In the genomic region with DNA sequence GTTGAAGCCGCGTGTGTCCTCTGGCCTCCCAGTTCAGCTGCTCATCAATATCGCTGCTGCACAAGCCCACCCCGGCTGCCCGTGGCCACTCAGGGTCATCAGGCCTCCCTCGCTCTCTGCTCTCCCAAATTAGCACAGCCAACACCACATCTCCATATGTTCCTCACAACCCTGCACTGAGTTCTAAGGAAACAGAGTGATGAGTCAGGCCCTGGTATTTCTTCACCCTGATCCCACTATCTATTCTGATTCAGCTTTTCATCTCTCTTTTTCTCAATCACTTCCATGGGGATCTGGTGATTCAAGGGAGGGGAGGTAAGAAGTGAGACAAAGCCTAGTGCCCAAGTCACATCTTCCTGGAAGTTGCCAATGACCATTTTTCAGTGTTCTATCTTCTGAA, we compare ENCODE assay signal across 12 cellular contexts. TPM values are rescaled to one million over a fixed set of nuclear protein-coding genes. Genes with fewer than 3 reads are reported as not detected.
DNase-seq lines count a peak whose midpoint lies in the region; ATAC-seq and TF ChIP-seq lines count a peak whose summit lies in the region.
"Had no signal": no experiment of that assay in that cellular context is flagged by ENCODE, and none has a peak within 500 bp of the region (broad histone marks: within the 10 kb centered on the region; RNA-seq: fewer than 3 reads in every experiment).

No MANE protein-coding gene starts in this region.

- peak overlapping the region; percentile 42 for H3K27ac ChIP-seq in fibroblast of lung (ENCODE audit: insufficient read depth, low read length)
- peak overlapping the region; percentile 85 for H3K27ac ChIP-seq in osteoblast (ENCODE audit: low read depth, low read length)

- H3K4me3 ChIP-seq in fibroblast of lung (replicated peaks in 1 of 4; ENCODE audit: control extremely low read depth in 1 of 4, insufficient read depth in 1 of 4, low read depth in 3 of 4, low read length in 4 of 4) (no peak overlapping the region), osteoblast (ENCODE audit: insufficient read depth, low read length) (no peak overlapping the region)

- peak; percentile 76 for DNase-seq in GM03348 (ENCODE audit: low spot score)
- DNase-seq in RPMI7951 (ENCODE audit: low read depth) = peak; percentile 91
- DNase-seq in fibroblast of lung (ENCODE audit: low read depth in 2 of 2) = peak; percentile 78 to 86
- peak; percentile 82 for DNase-seq in osteoblast (ENCODE audit: insufficient read length, low spot score, missing footprints)
- DNase-seq in activated T-cell treated with anti-CD3 and anti-CD28 coated beads, Interleukin-2, amount 50 U/mL, for 1 hour = no peak
- DNase-seq in NAMALWA (ENCODE audit: low spot score) = no peak
- no peak for DNase-seq in activated CD8-positive, alpha-beta memory T cell treated with anti-CD3 and anti-CD28 coated beads, Interleukin-2, amount 10 ng/mL, durations not matched to agents 7 days and 5 days
- DNase-seq: activated naive CD8-positive, alpha-beta T cell treated with anti-CD3 and anti-CD28 coated beads, Interleukin-2, amount 10 ng/mL, durations not matched to agents 7 days and 5 days; effector memory CD8-positive, alpha-beta T cell; NCI-H526; T-cell had no signal

- no peak overlapping the region for H2AFZ ChIP-seq in fibroblast of lung (ENCODE audit: low read length)
- H2AFZ ChIP-seq in osteoblast (ENCODE audit: low read length) = no peak overlapping the region

- H4K20me1 ChIP-seq in fibroblast of lung (ENCODE audit: control insufficient read depth, extremely low read depth, insufficient read depth, low read length) (no peaks in the 10 kb centered on the region), osteoblast (ENCODE audit: insufficient read depth, low read length) (no peaks in the 10 kb centered on the region)

- H3K27ac Mint-ChIP-seq in activated CD8-positive, alpha-beta memory T cell treated with anti-CD3 and anti-CD28 coated beads, Interleukin-2, amount 10 ng/mL, durations not matched to agents 7 days and 5 days = no peak overlapping the region
- H3K27ac Mint-ChIP-seq: activated naive CD8-positive, alpha-beta T cell treated with anti-CD3 and anti-CD28 coated beads, Interleukin-2, amount 10 ng/mL, durations not matched to agents 7 days and 5 days; T-cell had no signal

- no peak for ATAC-seq in HG03045 (IDR thresholded peaks at IDR 0.05; ENCODE audit: unreplicated experiment)
- no peak for ATAC-seq in activated CD8-positive, alpha-beta memory T cell treated with anti-CD3 and anti-CD28 coated beads, Interleukin-2, amount 10 ng/mL, durations not matched to agents 7 days and 5 days
- ATAC-seq: effector memory CD8-positive, alpha-beta T cell; T-cell had no signal

- peaks cover 8% of the 10 kb centered on the region for H3K4me1 Mint-ChIP-seq in activated CD8-positive, alpha-beta memory T cell treated with anti-CD3 and anti-CD28 coated beads, Interleukin-2, amount 10 ng/mL, durations not matched to agents 7 days and 5 days

- peaks cover 59% of the 10 kb centered on the region for H3K27me3 Mint-ChIP-seq in activated CD8-positive, alpha-beta memory T cell treated with anti-CD3 and anti-CD28 coated beads, Interleukin-2, amount 10 ng/mL, durations not matched to agents 7 days and 5 days
- H3K27me3 Mint-ChIP-seq: T-cell had no signal

- H3K36me3 ChIP-seq in fibroblast of lung (ENCODE audit: control insufficient read depth, insufficient read depth, low read length) (no peaks in the 10 kb centered on the region), osteoblast (ENCODE audit: insufficient read depth, low read length) (no peaks in the 10 kb centered on the region)

- TF ChIP-seq CTCF in fibroblast of lung (conservative IDR thresholded peaks at IDR 0.05 in 1 of 2, IDR thresholded peaks at IDR 0.05 in 1 of 2; ENCODE audit: low read depth in 1 of 2, low read length in 2 of 2) = no peak
- no peak for TF ChIP-seq CTCF in osteoblast (IDR thresholded peaks at IDR 0.05; ENCODE audit: extremely low read depth, low read depth, low read length)

- CTCF ChIA-PET in activated CD8-positive, alpha-beta memory T cell treated with anti-CD3 and anti-CD28 coated beads, Interleukin-2, amount 10 ng/mL, durations not matched to agents 7 days and 5 days (lab: Charles Lee) = no interaction called here

- H3K79me2 ChIP-seq in fibroblast of lung (ENCODE audit: control insufficient read depth, insufficient read depth, low read length) (peaks cover 63% of the 10 kb centered on the region), osteoblast (ENCODE audit: insufficient read depth, low read length) (peaks cover 78% of the 10 kb centered on the region)

- H3K4me1 ChIP-seq in fibroblast of lung (ENCODE audit: control insufficient read depth, extremely low read depth, insufficient read depth, low read length) (peaks cover 22% of the 10 kb centered on the region), osteoblast (ENCODE audit: insufficient read depth, low read length) (peaks cover 68% of the 10 kb centered on the region)

- H3K9me3 ChIP-seq in fibroblast of lung (ENCODE audit: control insufficient read depth, insufficient read depth, low read depth, low read length) (no peaks in the 10 kb centered on the region), osteoblast (ENCODE audit: low read depth, low read length) (no peaks in the 10 kb centered on the region)

- no peaks in the 10 kb centered on the region for H3K36me3 Mint-ChIP-seq in activated CD8-positive, alpha-beta memory T cell treated with anti-CD3 and anti-CD28 coated beads, Interleukin-2, amount 10 ng/mL, durations not matched to agents 7 days and 5 days
- H3K36me3 Mint-ChIP-seq: activated naive CD8-positive, alpha-beta T cell treated with anti-CD3 and anti-CD28 coated beads, Interleukin-2, amount 10 ng/mL, durations not matched to agents 7 days and 5 days; T-cell had no signal

- no peaks in the 10 kb centered on the region for H3K27me3 ChIP-seq in fibroblast of lung (ENCODE audit: control insufficient read depth, insufficient read depth, low read length)
- no peaks in the 10 kb centered on the region for H3K27me3 ChIP-seq in osteoblast (ENCODE audit: insufficient read depth, low read length)

- H3K4me3 Mint-ChIP-seq in activated CD8-positive, alpha-beta memory T cell treated with anti-CD3 and anti-CD28 coated beads, Interleukin-2, amount 10 ng/mL, durations not matched to agents 7 days and 5 days = no peak overlapping the region
- H3K4me3 Mint-ChIP-seq: activated naive CD8-positive, alpha-beta T cell treated with anti-CD3 and anti-CD28 coated beads, Interleukin-2, amount 10 ng/mL, durations not matched to agents 7 days and 5 days; effector memory CD8-positive, alpha-beta T cell; T-cell had no signal

- no peak overlapping the region for H3K9ac ChIP-seq in fibroblast of lung (ENCODE audit: insufficient read depth, low read length)

- H3K4me2 ChIP-seq in fibroblast of lung (ENCODE audit: extremely low read depth, insufficient read depth, low read length) (no peak overlapping the region), osteoblast (ENCODE audit: insufficient read depth, low read length) (peak overlapping the region; percentile 47)

- H3K9me3 Mint-ChIP-seq in activated CD8-positive, alpha-beta memory T cell treated with anti-CD3 and anti-CD28 coated beads, Interleukin-2, amount 10 ng/mL, durations not matched to agents 7 days and 5 days (ENCODE audit: low read depth) = no peaks in the 10 kb centered on the region
- H3K9me3 Mint-ChIP-seq: activated naive CD8-positive, alpha-beta T cell treated with anti-CD3 and anti-CD28 coated beads, Interleukin-2, amount 10 ng/mL, durations not matched to agents 7 days and 5 days; effector memory CD8-positive, alpha-beta T cell; T-cell had no signal

RNA-seq across cellular contexts. Expression of a gene that starts 23.8 kb away (rescaled TPM):
- 18.4 and 20.6 TPM in 2 replicates for total RNA-seq in RPMI7951 (2014; rRNA removed; shearing (Covaris generic))
- total RNA-seq in fibroblast of lung (24.4 and 39.1 TPM in 2 replicates), osteoblast (89.4 and 94.3 TPM in 2 replicates)
- polyA plus RNA-seq in fibroblast of lung = 38.6 and 73.3 TPM in 2 replicates
- 26.6 and 66.0 TPM in 2 replicates for polyA plus RNA-seq in fibroblast of lung (2012)
- 44.2 and 57.2 TPM in 2 replicates for polyA minus RNA-seq in fibroblast of lung (ENCODE audit: low replicate concordance)
- 1 to 10 TPM in 1 of 2 experiments, under 1 TPM in 1; 0.73 to 1.3 TPM for total RNA-seq in activated CD8-positive, alpha-beta memory T cell treated with anti-CD3 and anti-CD28 coated beads, Interleukin-2, amount 10 ng/mL, durations not matched to agents 7 days and 5 days

Comparison
In these comparisons a context has a peak if more than half of its experiments do, and no peak if none do; other contexts are left out.
1. DNase-seq: peak in GM03348 (single experiment), RPMI7951 (single experiment), fibroblast of lung (2 of 2) and osteoblast (single experiment); none in activated T-cell treated with anti-CD3 and anti-CD28 coated beads, Interleukin-2, amount 50 U/mL, for 1 hour (single experiment), NAMALWA (single experiment) and activated CD8-positive, alpha-beta memory T cell treated with anti-CD3 and anti-CD28 coated beads, Interleukin-2, amount 10 ng/mL, durations not matched to agents 7 days and 5 days (single experiment).